In genomic region chr3:71046791-71047190, GRCh38 we compare ENCODE assay signal across 1 cellular context.
TF ChIP-seq lines count a peak whose summit lies in the region.

No MANE protein-coding gene starts in this region.

TF ChIP-seq in GM23338, 12 proteins besides CTCF, POLR2A, EP300 and RAD21:
- no peak for TF ChIP-seq ZNF462 (CRISPR knock-in tag; IDR thresholded peaks at IDR 0.05)
- TF ChIP-seq EZH2 (IDR thresholded peaks at IDR 0.05; ENCODE audit: low read depth, unreplicated experiment): no peak
- no peak for TF ChIP-seq ETS1 (IDR thresholded peaks at IDR 0.05)
- TF ChIP-seq JUNB (IDR thresholded peaks at IDR 0.05; ENCODE audit: unreplicated experiment): no peak
- TF ChIP-seq POLR2AphosphoS5 (IDR thresholded peaks at IDR 0.05; ENCODE audit: low read depth): no peak
- no peak for TF ChIP-seq NANOG (IDR thresholded peaks at IDR 0.05; ENCODE audit: borderline replicate concordance)
- TF ChIP-seq ZNF114 (CRISPR knock-in tag; IDR thresholded peaks at IDR 0.05): no peak
- TF ChIP-seq ZNF331 (CRISPR knock-in tag; IDR thresholded peaks at IDR 0.05; ENCODE audit: low read depth): no peak
- TF ChIP-seq STAT1 (IDR thresholded peaks at IDR 0.05; ENCODE audit: unreplicated experiment): no peak
- TF ChIP-seq EZH2phosphoT487 (IDR thresholded peaks at IDR 0.05; ENCODE audit: unreplicated experiment): no peak
- TF ChIP-seq CREB1 (CRISPR knock-in tag; IDR thresholded peaks at IDR 0.05; ENCODE audit: low read depth): no peak
- TF ChIP-seq REST (IDR thresholded peaks at IDR 0.05; ENCODE audit: unreplicated experiment): no peak
